8 cellular contexts compared by ENCODE assay signal in genomic region chr20:44886276-44886671, GRCh38. TPM values are rescaled to one million over a fixed set of nuclear protein-coding genes. Genes with fewer than 3 reads are reported as not detected.
DNase-seq lines count a peak whose midpoint lies in the region; ATAC-seq and TF ChIP-seq lines count a peak whose summit lies in the region.

No MANE protein-coding gene starts in this region.

- no peaks in the 10 kb centered on the region for H3K9me3 Mint-ChIP-seq in Calu3 (ENCODE audit: low read depth, unreplicated experiment)
- H3K9me3 Mint-ChIP-seq in endodermal cell: no peaks in the 10 kb centered on the region
- H3K9me3 Mint-ChIP-seq in osteocyte (ENCODE audit: unreplicated experiment): no peaks in the 10 kb centered on the region

- H3K27ac Mint-ChIP-seq in Calu3 (ENCODE audit: unreplicated experiment): peak overlapping the region; percentile 90
- H3K27ac Mint-ChIP-seq in endodermal cell: peak overlapping the region; percentile 94
- H3K27ac Mint-ChIP-seq in osteocyte (ENCODE audit: unreplicated experiment): peak overlapping the region; percentile 92

- DNase-seq in Calu3: no peak
- no peak for DNase-seq in NT2/D1 (ENCODE audit: low read depth, low spot score)
- no peak for DNase-seq in endodermal cell
- DNase-seq in osteocyte (ENCODE audit: extremely low spot score, unreplicated experiment): no peak
- no peak for DNase-seq in GM13976 (ENCODE audit: low spot score)
- no peak for DNase-seq in kidney glomerular epithelial cell (lab: John Stamatoyannopoulos, UW)
- DNase-seq in NCI-H1694 treated with DMSO at 0.1 percent for 48 hours (lab: John Stamatoyannopoulos, UW): no peak

- no peak for TF ChIP-seq CTCF in Calu3 (IDR thresholded peaks at IDR 0.05; ENCODE audit: unreplicated experiment)
- no peak for TF ChIP-seq CTCF in endodermal cell (conservative IDR thresholded peaks at IDR 0.05)
- no peak for TF ChIP-seq CTCF in osteocyte (IDR thresholded peaks at IDR 0.05)
- no peak for TF ChIP-seq CTCF in GM13976 (IDR thresholded peaks at IDR 0.05; ENCODE audit: borderline replicate concordance, control extremely low read depth, extremely low read depth, insufficient read depth, missing control alignments)

- H3K36me3 Mint-ChIP-seq in Calu3 (ENCODE audit: insufficient read depth, unreplicated experiment) (peaks cover 59% of the 10 kb centered on the region), endodermal cell (ENCODE audit: low read depth) (peaks cover 21% of the 10 kb centered on the region), osteocyte (ENCODE audit: unreplicated experiment) (no peaks in the 10 kb centered on the region)

- H3K9ac ChIP-seq in NT2/D1 (ENCODE audit: insufficient read length, low read depth): peak overlapping the region; percentile 94
- H3K9ac ChIP-seq in endodermal cell (ENCODE audit: extremely low read depth, low read length, poor library complexity, severe bottlenecking): peak overlapping the region; percentile 79

- no peak for ATAC-seq in HG03108 (IDR thresholded peaks at IDR 0.05; ENCODE audit: unreplicated experiment)

- H3K27me3 Mint-ChIP-seq in Calu3 (ENCODE audit: unreplicated experiment) (no peaks in the 10 kb centered on the region), endodermal cell (ENCODE audit: insufficient read depth) (peaks cover 1% of the 10 kb centered on the region), osteocyte (ENCODE audit: unreplicated experiment) (no peaks in the 10 kb centered on the region)

- 0% methylated on average over 5 to 9 of the region's 9 CpGs for WGBS in endodermal cell (ENCODE audit: insufficient coverage in 1 of 2, insufficient read length in 1 of 2), 2 experiments

- H3K36me3 ChIP-seq in NT2/D1 (ENCODE audit: insufficient read depth, insufficient read length, low read length) (peaks cover 36% of the 10 kb centered on the region), endodermal cell (ENCODE audit: control insufficient read depth, insufficient read depth, low read length) (peaks cover 33% of the 10 kb centered on the region)

- H3K9me3 ChIP-seq in NT2/D1 (ENCODE audit: insufficient read depth, low read length) (no peaks in the 10 kb centered on the region), endodermal cell (ENCODE audit: control insufficient read depth, low read length) (no peaks in the 10 kb centered on the region)

- H3K27me3 ChIP-seq in NT2/D1 (ENCODE audit: insufficient read depth, insufficient read length): no peaks in the 10 kb centered on the region
- no peaks in the 10 kb centered on the region for H3K27me3 ChIP-seq in endodermal cell (ENCODE audit: control insufficient read depth, insufficient read depth, low read length, poor library complexity, severe bottlenecking)

- in situ Hi-C loops in GM13976 (cut with MboI; ENCODE audit: low sequenced_read_pairs, unreplicated experiment): no loop called here

- intact Hi-C loops in Calu3 (cut with micrococcal nuclease; ENCODE audit: unreplicated experiment): loop anchor here (5.0 kb wide), 1 partner anchor 139 kb away; the partner anchor contains the start of gene KCNK15

- H3K4me1 ChIP-seq in NT2/D1 (ENCODE audit: insufficient read depth, insufficient read length): peaks cover 2% of the 10 kb centered on the region
- H3K4me1 ChIP-seq in endodermal cell (ENCODE audit: control insufficient read depth, insufficient read depth, low read length): no peaks in the 10 kb centered on the region

- CTCF ChIA-PET in Calu3 (lab: Charles Lee): no interaction called here

- no TSS peak for BruUV-seq in Calu3 (replicated peaks; lab: Mats Ljungman, UMichigan)

- H3K4me1 Mint-ChIP-seq in Calu3 (ENCODE audit: low read depth, unreplicated experiment): peaks cover 27% of the 10 kb centered on the region
- peaks cover 28% of the 10 kb centered on the region for H3K4me1 Mint-ChIP-seq in endodermal cell
- H3K4me1 Mint-ChIP-seq in osteocyte (ENCODE audit: unreplicated experiment): peaks cover 44% of the 10 kb centered on the region

- H3K4me3 Mint-ChIP-seq in Calu3 (ENCODE audit: low read depth, unreplicated experiment) (peak overlapping the region; percentile 95), endodermal cell (peak overlapping the region; percentile 98), osteocyte (ENCODE audit: unreplicated experiment) (peak overlapping the region; percentile 91)

- H3K4me3 ChIP-seq in NT2/D1 (ENCODE audit: insufficient read length, low read depth): peak overlapping the region; percentile 89
- H3K4me3 ChIP-seq in endodermal cell (ENCODE audit: low read length): peak overlapping the region; percentile 99

- peak overlapping the region; percentile 79 for H3K27ac ChIP-seq in endodermal cell (ENCODE audit: low read depth, low read length)

RNA-seq across cellular contexts. Expression of gene YWHAB, which starts 0.8 kb away (rescaled TPM):
- total RNA-seq in Calu3 (2022) (377 and 384 TPM in 2 replicates), endodermal cell (100 to 1,000 TPM; 183 to 193 TPM), osteocyte (203 and 205 TPM in 2 replicates)
- 155 TPM for polyA plus RNA-seq in endodermal cell (2013, experiment 1 of 2)
- 158 TPM for polyA plus RNA-seq in endodermal cell (2013, experiment 2 of 2)

RNA-seq across cellular contexts. Expression of gene PABPC1L, which starts 23.6 kb away (rescaled TPM):
- total RNA-seq in Calu3 (2022) (172 and 182 TPM in 2 replicates), endodermal cell (100 to 1,000 TPM; 129 to 142 TPM), osteocyte (56.1 and 65.3 TPM in 2 replicates)
- polyA plus RNA-seq in endodermal cell (2013, experiment 1 of 2): 57.0 TPM
- polyA plus RNA-seq in endodermal cell (2013, experiment 2 of 2): 41.6 TPM
